In genomic region chrX:48918644-48919340, GRCh38 we compare ENCODE assay signal across 8 cellular contexts. TPM values are rescaled to one million over a fixed set of nuclear protein-coding genes. Genes with fewer than 3 reads are reported as not detected.
DNase-seq lines count a peak whose midpoint lies in the region; ATAC-seq and TF ChIP-seq lines count a peak whose summit lies in the region.

TSS of gene PIM2 (minus strand) at chrX:48919024. CDS start at chrX:48918834, 190 bp downstream.

- POLR2A ChIA-PET in activated B cell treated with CpG ODN at 0.5 μM for 24 hours (lab: Charles Lee), result interaction anchor here (0.6 to 16.0 kb wide), 10 partner anchors 8 to 1354 kb away, joined by 3 to 718 read pairs (median 10); partner anchors contain the start of genes OTUD5, PQBP1, TFE3 and TIMM17B

- ATAC-seq in GM19025 (IDR thresholded peaks at IDR 0.05; ENCODE audit: low read depth, unreplicated experiment) (peak; percentile 64), HG03342 (IDR thresholded peaks at IDR 0.05; ENCODE audit: unreplicated experiment) (peak; percentile 69), activated B cell treated with CpG ODN at 0.5 μM for 24 hours (ENCODE audit: low read depth) (peak; percentile 77)

- peak within 1 kb of the TSS; percentile 67 for H3K27ac ChIP-seq in caudate nucleus (ENCODE audit: low read depth, low read length)

- intact Hi-C loops in activated B cell treated with CpG ODN at 0.5 μM for 24 hours (cut with micrococcal nuclease), result loop anchor here (1.0 to 10.0 kb wide), 9 partner anchors 10 to 1084 kb away; partner anchors contain the start of genes GRIPAP1, HDAC6, PQBP1 and SUV39H1

- H3K27me3 Mint-ChIP-seq in activated B cell treated with CpG ODN at 0.5 μM for 24 hours, result no peaks in the 10 kb centered on the region

- peaks cover 70% of the 10 kb centered on the region for H3K36me3 Mint-ChIP-seq in activated B cell treated with CpG ODN at 0.5 μM for 24 hours (ENCODE audit: low read depth)

- peak within 1 kb of the TSS; percentile 97 for H3K4me3 Mint-ChIP-seq in activated B cell treated with CpG ODN at 0.5 μM for 24 hours

- TF ChIP-seq CTCF in activated B cell treated with CpG ODN at 0.5 μM for 24 hours (IDR thresholded peaks at IDR 0.05), result no peak

- peak within 1 kb of the TSS; percentile 95 for H3K27ac Mint-ChIP-seq in activated B cell treated with CpG ODN at 0.5 μM for 24 hours

- CTCF ChIA-PET in activated B cell treated with CpG ODN at 0.5 μM for 24 hours (lab: Charles Lee), result interaction anchor here (1.9 kb wide), 1 partner anchor 19 kb away, joined by 14 read pairs; no protein-coding TSS in a partner anchor

- no peaks in the 10 kb centered on the region for H3K9me3 Mint-ChIP-seq in activated B cell treated with CpG ODN at 0.5 μM for 24 hours

- peaks cover 42% of the 10 kb centered on the region for H3K4me1 Mint-ChIP-seq in activated B cell treated with CpG ODN at 0.5 μM for 24 hours

- DNase-seq in AG08396 (ENCODE audit: low spot score), result peak; percentile 81
- DNase-seq in NCI-H345 treated with DMSO at 0.1 percent for 48 hours (lab: John Stamatoyannopoulos, UW; ENCODE audit: unreplicated experiment), result peak; percentile 88
- DNase-seq in activated B cell treated with CpG ODN at 0.5 μM for 24 hours, result peak; percentile 75
- peak in 60 of 61 donors; percentile 3 to 94 (median 68) for DNase-seq in caudate nucleus (lab: John Stamatoyannopoulos, UW)
- DNase-seq in islet precursor cell, result peak; percentile 97
- peak; percentile 80 to 84 (median 83) for DNase-seq in stimulated activated CD4-positive, alpha-beta T cell treated with anti-CD3 and anti-CD28 coated beads, Interleukin-12 subunit alpha, Interleukin-12 subunit beta, amount 100 ng/mL, for 48 hours (ENCODE audit: low read depth in 2 of 3, low spot score in 1 of 3)

RNA-seq across cellular contexts. Expression of gene PIM2, which starts in this region (rescaled TPM):
- 321 and 351 TPM in 2 replicates for total RNA-seq in activated B cell treated with CpG ODN at 0.5 μM for 24 hours

Comparison
In these comparisons a context has a peak if more than half of its experiments do, and no peak if none do; other contexts are left out.
1. Peak in every context shown above with its lines: DNase-seq, ATAC-seq and H3K27ac ChIP-seq.